22 cellular contexts compared by ENCODE assay signal in the genomic region with DNA sequence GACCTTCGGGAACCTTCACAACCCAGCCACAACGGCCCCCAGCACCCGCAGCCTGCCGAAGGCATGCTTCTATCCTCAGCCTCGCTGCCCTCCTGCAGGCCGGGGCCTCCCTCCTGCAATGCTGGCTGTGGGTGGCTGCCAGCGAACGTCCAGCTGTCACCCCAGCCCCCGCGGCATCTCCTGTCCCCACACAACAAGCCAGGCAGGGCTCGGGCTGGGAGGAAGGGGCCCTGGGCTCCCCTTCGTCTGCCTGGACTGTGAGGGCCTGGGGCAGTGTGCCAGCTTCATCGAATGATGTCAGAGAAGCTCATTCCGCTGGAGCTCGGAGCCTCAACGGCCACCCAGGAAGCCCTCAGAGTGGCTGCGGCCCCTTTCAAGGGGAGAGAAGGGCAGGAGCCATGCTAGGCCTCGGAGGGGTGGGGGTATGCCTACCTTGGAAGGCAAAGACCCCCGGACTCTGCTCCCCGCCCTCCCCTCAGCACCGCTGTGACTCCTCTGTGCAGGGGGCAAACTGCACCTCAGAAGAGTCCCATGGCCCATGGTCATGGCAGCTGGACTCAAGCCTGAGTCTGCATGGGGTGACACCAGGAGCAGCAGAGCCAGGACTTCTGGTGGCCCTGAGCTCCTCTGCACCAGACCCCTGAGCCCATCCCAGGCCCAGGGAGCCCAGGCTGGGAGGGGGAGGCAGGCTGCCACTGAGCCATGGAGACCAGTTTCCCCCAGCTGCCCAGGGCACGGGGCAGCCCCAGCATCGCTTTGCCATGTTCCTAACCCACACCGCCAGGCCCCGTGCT. TPM values are rescaled to one million over a fixed set of nuclear protein-coding genes. Genes with fewer than 3 reads are reported as not detected.
A peak's percentile ranks its signal among the peaks of the same experiment; 100 is the strongest.
DNase-seq lines count a peak whose midpoint lies in the region; ATAC-seq and TF ChIP-seq lines count a peak whose summit lies in the region.
"Had no signal": no experiment of that assay in that cellular context is flagged by ENCODE, and none has a peak within 500 bp of the region (broad histone marks: within the 10 kb centered on the region; RNA-seq: fewer than 3 reads in every experiment).

No MANE protein-coding gene starts in this region.

- ATAC-seq in heart left ventricle (no peak), HG02885 (IDR thresholded peaks at IDR 0.05; ENCODE audit: poor library complexity, unreplicated experiment) (no peak), HG02642 (IDR thresholded peaks at IDR 0.05; ENCODE audit: poor library complexity, unreplicated experiment) (no peak)
- ATAC-seq: activated T-helper 17 cell treated with anti-CD3 and anti-CD28 coated beads, Interleukin-2, amount 50 U/mL, for 72 hours; HCT116 had no signal

- no peaks in the 10 kb centered on the region for H3K79me2 ChIP-seq in osteoblast (ENCODE audit: insufficient read depth, low read length)

- no peak overlapping the region for H3K9ac ChIP-seq in BLaER1

- intact Hi-C loops in heart left ventricle (cut with DNase I): loop anchor here in 1 of 10 donors (5.0 kb wide), 2 partner anchors 413 to 478 kb away; no protein-coding TSS in a partner anchor

- DNase-seq in heart left ventricle (peak in 4 of 5 donors; percentile 13 to 49 (median 22)), osteoblast (ENCODE audit: insufficient read length, low spot score, missing footprints) (peak; percentile 83), NCI-H2029 (lab: John Stamatoyannopoulos, UW) (no peak)
- DNase-seq: activated CD4-positive, CD25-positive, alpha-beta regulatory T cell; effector CD4-positive, alpha-beta T cell; KBM-7; naive B cell; NCI-H524 treated with DMSO at 0.1 percent for 48 hours; SHP77 treated with DMSO at 0.1 percent for 48 hours; stomach had no signal

- H3K4me1 ChIP-seq in BLaER1: peaks cover 62% of the 10 kb centered on the region
- H3K4me1 ChIP-seq in HEK293 (ENCODE audit: control insufficient read depth, insufficient read depth, low read length): no peaks in the 10 kb centered on the region
- no peaks in the 10 kb centered on the region for H3K4me1 ChIP-seq in heart left ventricle
- H3K4me1 ChIP-seq in osteoblast (ENCODE audit: insufficient read depth, low read length): no peaks in the 10 kb centered on the region
- H3K4me1 ChIP-seq: adrenal gland, Caco-2, esophagus muscularis mucosa, stomach had no signal

- H3K27me3 ChIP-seq in BLaER1: no peaks in the 10 kb centered on the region
- peaks cover 0 to 15% (median 0%) of the 10 kb centered on the region in 9 donors for H3K27me3 ChIP-seq in heart left ventricle
- H3K27me3 ChIP-seq in osteoblast (ENCODE audit: insufficient read depth, low read length): no peaks in the 10 kb centered on the region
- H3K27me3 ChIP-seq: adrenal gland had no signal

- TF ChIP-seq POLR2A in heart left ventricle (IDR thresholded peaks at IDR 0.05): no peak

- H3K27ac ChIP-seq in BLaER1 (0 out of 2 replicates have a peak overlapping the region, but pooled peaks have one; percentile 6), HEK293 (ENCODE audit: extremely low read depth, low read depth, low read length) (no peak overlapping the region), heart left ventricle (no peak overlapping the region), osteoblast (ENCODE audit: low read depth, low read length) (no peak overlapping the region)
- H3K27ac ChIP-seq: adrenal gland, esophagus muscularis mucosa, stomach had no signal

- H3K9me3 ChIP-seq in BLaER1 (no peaks in the 10 kb centered on the region), HEK293 (ENCODE audit: control insufficient read depth, insufficient read depth, low read depth, low read length) (no peaks in the 10 kb centered on the region), heart left ventricle (no peaks in the 10 kb centered on the region), osteoblast (ENCODE audit: low read depth, low read length) (no peaks in the 10 kb centered on the region)
- H3K9me3 ChIP-seq: adrenal gland, esophagus muscularis mucosa, stomach had no signal

- no peaks in the 10 kb centered on the region for H3K36me3 ChIP-seq in BLaER1
- no peaks in the 10 kb centered on the region for H3K36me3 ChIP-seq in HEK293 (ENCODE audit: control insufficient read depth in 2 of 2, insufficient read depth in 1 of 2, low read length in 2 of 2)
- no peaks in the 10 kb centered on the region for H3K36me3 ChIP-seq in heart left ventricle
- H3K36me3 ChIP-seq in osteoblast (ENCODE audit: insufficient read depth, low read length): no peaks in the 10 kb centered on the region
- H3K36me3 ChIP-seq: adrenal gland, esophagus muscularis mucosa, stomach had no signal

- H2AFZ ChIP-seq in osteoblast (ENCODE audit: low read length): no peak overlapping the region

- H4K20me1 ChIP-seq in BLaER1 (no peaks in the 10 kb centered on the region), osteoblast (ENCODE audit: insufficient read depth, low read length) (no peaks in the 10 kb centered on the region)

- POLR2A ChIA-PET in HEK293 (lab: Yijun Ruan, JAX): no interaction called here

- TF ChIP-seq CTCF in HEK293 (tag by site-specific recombination; IDR thresholded peaks at IDR 0.05) (no peak), heart left ventricle (IDR thresholded peaks at IDR 0.05) (no peak), osteoblast (IDR thresholded peaks at IDR 0.05; ENCODE audit: extremely low read depth, low read depth, low read length) (no peak)

- WGBS in heart left ventricle, 4 donors: 58 to 67% (median 61%) methylated on average over 8 to 25 of the region's 25 CpGs

- CTCF ChIA-PET in HEK293 (lab: Yijun Ruan, JAX): interaction anchor here (0.7 to 1.4 kb wide), 3 partner anchors 9 to 394 kb away, joined by 3 to 6 read pairs (median 3); no protein-coding TSS in a partner anchor

- H3K4me2 ChIP-seq in BLaER1: peak overlapping the region; percentile 98; the same call in 1 of the 2 replicates
- no peak overlapping the region for H3K4me2 ChIP-seq in osteoblast (ENCODE audit: insufficient read depth, low read length)

- H3K4me3 ChIP-seq in BLaER1 (no peak overlapping the region), HEK293 (ENCODE audit: low read depth, low read length) (no peak overlapping the region), heart left ventricle (no peak overlapping the region), osteoblast (ENCODE audit: insufficient read depth, low read length) (no peak overlapping the region)
- H3K4me3 ChIP-seq: adrenal gland, esophagus muscularis mucosa, stomach had no signal

TF ChIP-seq in HEK293, 187 proteins besides CTCF, POLR2A, EP300 and RAD21:
- no peak for TF ChIP-seq ZNF37A (tag by site-specific recombination; IDR thresholded peaks at IDR 0.05)
- peak; percentile 6; the same call in 1 of the 2 replicates for TF ChIP-seq ZIC2 (tag by site-specific recombination; IDR thresholded peaks at IDR 0.05)

RNA-seq across cellular contexts. Expression of gene C14orf180, which starts 24.8 kb away (rescaled TPM):
- total RNA-seq in heart left ventricle (100 to 1,000 TPM in 2 of 9 donors, 10 to 100 TPM in 7; 25.5 to 170 (median 75.3) TPM), osteoblast (not detected in 2 replicates)
- polyA plus RNA-seq in heart left ventricle: 100 to 1,000 TPM in 1 of 2 donors, 10 to 100 TPM in 1; 11.1 to 121 TPM
- total RNA-seq: activated CD8-positive, alpha-beta memory T cell treated with anti-CD3 and anti-CD28 coated beads for 36 hours; activated T-helper 17 cell treated with anti-CD3 and anti-CD28 coated beads, Interleukin-2, amount 50 U/mL, for 72 hours; Caco-2; lung microvascular endothelial cell; T-helper 2 cell treated with Interferon-gamma antibody and Interleukin-4, amounts not matched to agents 100 ng/mL and 5 ng/mL, for 36 hours had no signal

RNA-seq across cellular contexts. Expression of gene TMEM179, which starts 49.8 kb away (rescaled TPM):
- 1 to 10 TPM in 1 of 9 donors, under 1 TPM in 4, not detected in 4; 0.25 to 1.1 (median 0.40) TPM for total RNA-seq in heart left ventricle
- under 1 TPM; 0.15 to 0.61 TPM for polyA plus RNA-seq in heart left ventricle
- not detected in 2 replicates for total RNA-seq in osteoblast
- total RNA-seq: activated CD8-positive, alpha-beta memory T cell treated with anti-CD3 and anti-CD28 coated beads for 36 hours; Caco-2; lung microvascular endothelial cell had no signal

Comparison
In these comparisons a context has a peak if more than half of its experiments do, and no peak if none do; other contexts are left out.
1. RNA of gene C14orf180, which starts 24.8 kb away (total RNA-seq): 25.5 to 170 TPM in heart left ventricle; not detected in osteoblast; every median in the first group is over 10 times any median in the second.